8 cellular contexts compared by ENCODE assay signal in genomic region chr17:81398170-81398854, GRCh38. TPM values are rescaled to one million over a fixed set of nuclear protein-coding genes. Genes with fewer than 3 reads are reported as not detected.
A peak's percentile ranks its signal among the peaks of the same experiment; 100 is the strongest.
DNase-seq lines count a peak whose midpoint lies in the region; ATAC-seq and TF ChIP-seq lines count a peak whose summit lies in the region.

No MANE protein-coding gene starts in this region.

- no peaks in the 10 kb centered on the region for H3K9me2 ChIP-seq in SK-N-SH

- no peak for TF ChIP-seq CTCF in SK-N-SH (IDR thresholded peaks at IDR 0.05)

- peaks cover 26% of the 10 kb centered on the region for H3K4me1 Mint-ChIP-seq in activated naive CD8-positive, alpha-beta T cell (ENCODE audit: low read depth)
- H3K4me1 Mint-ChIP-seq in stimulated activated naive B cell treated with anti-CD40 and anti-IgM and Interleukin-4, amounts not matched to agents 10 μg/mL and 1 μg/mL and 100 μg/mL, for 72 hours = peaks cover 26 to 58% of the 10 kb centered on the region in 2 donors

- POLR2A ChIA-PET in SK-N-SH (lab: Yijun Ruan, JAX) = interaction anchor here (0.6 to 3.6 kb wide), 6 partner anchors 21 to 87 kb away, joined by 3 to 28 read pairs (median 6); no protein-coding TSS in a partner anchor

- H2AFZ ChIP-seq in SK-N-SH (ENCODE audit: low read depth) = peak overlapping the region; percentile 68

- H3K27ac Mint-ChIP-seq in activated naive CD8-positive, alpha-beta T cell = peak overlapping the region; percentile 22
- H3K27ac Mint-ChIP-seq in stimulated activated naive B cell treated with anti-CD40 and anti-IgM and Interleukin-4, amounts not matched to agents 10 μg/mL and 1 μg/mL and 100 μg/mL, for 72 hours = peak overlapping the region; percentile 86

- ATAC-seq in SK-N-SH treated with all-trans-retinoic acid at 6 μM for 48 hours (no peak), HG02840 (IDR thresholded peaks at IDR 0.05; ENCODE audit: low FRiP score, unreplicated experiment) (no peak)
- no peak for ATAC-seq in stimulated activated naive B cell treated with anti-CD40 and anti-IgM and Interleukin-4, amounts not matched to agents 10 μg/mL and 1 μg/mL and 100 μg/mL, for 72 hours (replicated peaks)

- no peak for TF ChIP-seq RAD21 in SK-N-SH (IDR thresholded peaks at IDR 0.05; ENCODE audit: low read length)

- peak overlapping the region; percentile 83 to 89 for H3K27ac ChIP-seq in SK-N-SH (ENCODE audit: low read depth in 2 of 2, low read length in 1 of 2)

- peaks cover 27% of the 10 kb centered on the region for H3K27me3 Mint-ChIP-seq in activated naive CD8-positive, alpha-beta T cell
- H3K27me3 Mint-ChIP-seq in stimulated activated naive B cell treated with anti-CD40 and anti-IgM and Interleukin-4, amounts not matched to agents 10 μg/mL and 1 μg/mL and 100 μg/mL, for 72 hours = peaks cover 36 to 71% of the 10 kb centered on the region in 2 donors

- no peaks in the 10 kb centered on the region for H3K9me3 ChIP-seq in SK-N-SH
- no peaks in the 10 kb centered on the region for H3K9me3 ChIP-seq in iPS-18c (ENCODE audit: control insufficient read depth, insufficient read depth, low read length)

- DNase-seq in SK-N-SH (peak; percentile 68), NOMO-1 treated with dmso at 0.1 percent for 144 hours (lab: John Stamatoyannopoulos, UW; ENCODE audit: unreplicated experiment) (no peak), HuH-7.5 (ENCODE audit: low spot score) (no peak)
- DNase-seq in stimulated activated naive B cell treated with anti-CD40 and anti-IgM and Interleukin-4, amounts not matched to agents 10 μg/mL and 1 μg/mL and 100 μg/mL, for 72 hours = no peak

- H3K4me3 Mint-ChIP-seq in activated naive CD8-positive, alpha-beta T cell = peak overlapping the region; percentile 90
- H3K4me3 Mint-ChIP-seq in stimulated activated naive B cell treated with anti-CD40 and anti-IgM and Interleukin-4, amounts not matched to agents 10 μg/mL and 1 μg/mL and 100 μg/mL, for 72 hours = peak overlapping the region; percentile 87 to 89

- H3K4me2 ChIP-seq in SK-N-SH = peak overlapping the region; percentile 93

- H3F3A ChIP-seq in SK-N-SH (replicated peaks; ENCODE audit: insufficient read depth) = peaks cover 36% of the 10 kb centered on the region

- 24% methylated on average over 45 of the region's 49 CpGs for WGBS in SK-N-SH (ENCODE audit: low lambda C conversion rate)

- no peaks in the 10 kb centered on the region for H3K36me3 ChIP-seq in SK-N-SH (replicated peaks in 1 of 2; ENCODE audit: control insufficient read depth in 1 of 2, insufficient read depth in 2 of 2, low read length in 1 of 2)

- no peaks in the 10 kb centered on the region for H3K36me3 Mint-ChIP-seq in activated naive CD8-positive, alpha-beta T cell
- peaks cover 1 to 3% of the 10 kb centered on the region in 2 donors for H3K36me3 Mint-ChIP-seq in stimulated activated naive B cell treated with anti-CD40 and anti-IgM and Interleukin-4, amounts not matched to agents 10 μg/mL and 1 μg/mL and 100 μg/mL, for 72 hours

- H3K4me3 ChIP-seq in SK-N-SH (ENCODE audit: low read depth in 2 of 2, low read length in 1 of 2) (peak overlapping the region; percentile 60 to 80), iPS-18c (ENCODE audit: insufficient read depth, low read depth, low read length) (peak overlapping the region; percentile 64)

- no peaks in the 10 kb centered on the region for H3K27me3 ChIP-seq in SK-N-SH (ENCODE audit: insufficient read depth)

- peaks cover 41 to 71% of the 10 kb centered on the region in 2 experiments for H3K4me1 ChIP-seq in SK-N-SH (ENCODE audit: control insufficient read depth in 1 of 2, insufficient read depth in 2 of 2, low read depth in 1 of 2, low read length in 1 of 2)

- peaks cover 71% of the 10 kb centered on the region for H3K79me2 ChIP-seq in SK-N-SH (ENCODE audit: insufficient read depth)

- CTCF ChIA-PET in SK-N-SH (lab: Yijun Ruan, JAX) = interaction anchor here (0.6 to 8.6 kb wide), 25 partner anchors 9 to 203 kb away, joined by 3 to 104 read pairs (median 5); no protein-coding TSS in a partner anchor

- no peak for TF ChIP-seq EP300 in SK-N-SH (IDR thresholded peaks at IDR 0.05; ENCODE audit: borderline replicate concordance in 1 of 2, low read depth in 1 of 2, low read length in 1 of 2)

- H3K9ac ChIP-seq in SK-N-SH = peak overlapping the region; percentile 95

- H4K20me1 ChIP-seq in SK-N-SH (ENCODE audit: insufficient read depth) = peaks cover 8% of the 10 kb centered on the region

- H3K9me3 Mint-ChIP-seq in activated naive CD8-positive, alpha-beta T cell (ENCODE audit: low read depth) = no peaks in the 10 kb centered on the region
- no peaks in the 10 kb centered on the region for H3K9me3 Mint-ChIP-seq in stimulated activated naive B cell treated with anti-CD40 and anti-IgM and Interleukin-4, amounts not matched to agents 10 μg/mL and 1 μg/mL and 100 μg/mL, for 72 hours

TF ChIP-seq in SK-N-SH, 30 proteins besides CTCF, POLR2A, EP300 and RAD21:
- TF ChIP-seq JUND (IDR thresholded peaks at IDR 0.05) (no peak), FOXM1 (IDR thresholded peaks at IDR 0.05; ENCODE audit: low read depth) (0 out of 2 replicates have a peak, but pooled peaks have one; percentile 5)

TF ChIP-seq in SK-N-SH treated with all-trans-retinoic acid at 6 μM for 48 hours, 23 proteins besides CTCF, POLR2A, EP300 and RAD21:
- TF ChIP-seq OSR1 (CRISPR knock-in tag; IDR thresholded peaks at IDR 0.05) (no peak), TOX (CRISPR knock-in tag; IDR thresholded peaks at IDR 0.05; ENCODE audit: borderline replicate concordance) (no peak), ZNF565 (CRISPR knock-in tag; conservative IDR thresholded peaks at IDR 0.05; ENCODE audit: low read depth) (no peak), ESRRG (CRISPR knock-in tag; IDR thresholded peaks at IDR 0.05) (no peak), ZNF8 (CRISPR knock-in tag; IDR thresholded peaks at IDR 0.05) (no peak), PATZ1 (CRISPR knock-in tag; IDR thresholded peaks at IDR 0.05; ENCODE audit: borderline replicate concordance) (no peak)

RNA-seq across cellular contexts. Expression of gene BAHCC1, which starts 3.1 kb away (rescaled TPM):
- 3.6 and 6.4 TPM in 2 replicates for polyA plus RNA-seq in SK-N-SH (2012; rRNA removed)
- polyA plus RNA-seq in SK-N-SH (2012; cell fraction: cytosol; rRNA removed) = 1.4 and 4.3 TPM in 2 replicates
- 27.3 and 28.3 TPM in 2 replicates for polyA plus RNA-seq in SK-N-SH (2012; cell fraction: nucleus; rRNA removed)
